13 cellular contexts compared by ENCODE assay signal in the genomic region with DNA sequence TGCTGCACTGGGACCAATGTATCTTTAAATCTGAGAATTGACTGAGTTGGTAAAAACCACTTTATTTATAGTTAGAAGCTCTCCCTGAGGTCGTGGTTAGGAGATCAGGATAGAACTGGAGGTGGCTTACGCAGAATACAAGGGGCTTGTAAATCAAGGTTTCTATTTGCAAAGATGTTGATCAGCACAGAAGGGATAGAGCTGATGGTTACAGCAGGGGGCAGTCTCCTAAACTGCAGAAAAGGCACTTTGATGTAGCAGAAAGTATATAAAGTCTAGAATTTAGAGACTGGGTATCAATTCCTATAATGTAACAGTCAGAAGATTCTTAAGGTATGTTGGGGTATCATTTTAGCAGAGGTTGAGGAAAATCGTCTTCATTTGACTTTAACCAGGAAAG. TPM values are rescaled to one million over a fixed set of nuclear protein-coding genes. Genes with fewer than 3 reads are reported as not detected.
DNase-seq lines count a peak whose midpoint lies in the region; ATAC-seq, FAIRE-seq and TF ChIP-seq lines count a peak whose summit lies in the region.
"Had no signal": no experiment of that assay in that cellular context is flagged by ENCODE, and none has a peak within 500 bp of the region (broad histone marks: within the 10 kb centered on the region; RNA-seq: fewer than 3 reads in every experiment).

No MANE protein-coding gene starts in this region.

- WGBS in liver = 64% methylated on average over 3 of the region's 3 CpGs

- peak; percentile 57 to 66 for TF ChIP-seq RAD21 in liver (IDR thresholded peaks at IDR 0.05)

- no peak overlapping the region for H3K27ac ChIP-seq in liver (ENCODE audit: low read depth in 1 of 2, low read length in 2 of 2)

- H3K27me3 Mint-ChIP-seq in activated CD4-positive, alpha-beta memory T cell treated with anti-CD3 and anti-CD28 coated beads for 36 hours = no peaks in the 10 kb centered on the region
- H3K27me3 Mint-ChIP-seq: activated B cell treated with CpG ODN at 0.5 μM for 24 hours had no signal

- no peak overlapping the region for H3K4me3 ChIP-seq in liver (ENCODE audit: low read depth in 1 of 3, low read length in 3 of 3)

- H3K4me1 Mint-ChIP-seq in activated CD4-positive, alpha-beta memory T cell treated with anti-CD3 and anti-CD28 coated beads for 36 hours (ENCODE audit: low read depth) = peaks cover 62% of the 10 kb centered on the region

- no peak overlapping the region for H3K4me3 Mint-ChIP-seq in activated CD4-positive, alpha-beta memory T cell treated with anti-CD3 and anti-CD28 coated beads for 36 hours
- H3K4me3 Mint-ChIP-seq: activated B cell treated with CpG ODN at 0.5 μM for 24 hours had no signal

- intact Hi-C loops in activated CD4-positive, alpha-beta memory T cell treated with anti-CD3 and anti-CD28 coated beads for 36 hours (cut with micrococcal nuclease) = loop anchor here (1.0 kb wide), 1 partner anchor 109 kb away; no protein-coding TSS in a partner anchor

- H3K27ac Mint-ChIP-seq in activated CD4-positive, alpha-beta memory T cell treated with anti-CD3 and anti-CD28 coated beads for 36 hours = peak overlapping the region; percentile 99
- H3K27ac Mint-ChIP-seq: activated B cell treated with CpG ODN at 0.5 μM for 24 hours had no signal

- POLR2A ChIA-PET in activated CD4-positive, alpha-beta memory T cell treated with anti-CD3 and anti-CD28 coated beads for 36 hours (lab: Charles Lee) = interaction anchor here (0.8 to 5.5 kb wide), 2 partner anchors 26 to 47 kb away, joined by 3 to 70 read pairs; partner anchors contain the start of gene ACVR1

- FAIRE-seq in GM19239 (lab: Jason Lieb, UNC) = peak; percentile 60

- no peak overlapping the region for H3K9ac ChIP-seq in liver (ENCODE audit: low read depth in 1 of 2, low read length in 2 of 2)

- peak; percentile 27 for TF ChIP-seq CTCF in liver (IDR thresholded peaks at IDR 0.05; ENCODE audit: low read depth, low read length, missing input control)

- no peaks in the 10 kb centered on the region for H3K4me1 ChIP-seq in liver (ENCODE audit: control insufficient read depth in 4 of 4, insufficient read depth in 4 of 4, low read length in 3 of 4)

- H3K36me3 ChIP-seq in liver (ENCODE audit: control insufficient read depth in 4 of 4, insufficient read depth in 3 of 4, low read depth in 1 of 4, low read length in 3 of 4) = no peaks in the 10 kb centered on the region

- no peak for ATAC-seq in HG02588 (IDR thresholded peaks at IDR 0.05; ENCODE audit: unreplicated experiment)

- H3K27me3 ChIP-seq in liver (ENCODE audit: control insufficient read depth in 4 of 4, insufficient read depth in 4 of 4, low read length in 3 of 4) = no peaks in the 10 kb centered on the region

- H3K9me3 ChIP-seq in liver (ENCODE audit: control insufficient read depth in 4 of 4, low read length in 3 of 4) = no peaks in the 10 kb centered on the region

- peak; percentile 18 for DNase-seq in DMS53 (lab: John Stamatoyannopoulos, UW)
- no peak for DNase-seq in DMS53 treated with DMSO at 0.1 percent for 48 hours (lab: John Stamatoyannopoulos, UW; ENCODE audit: unreplicated experiment)
- DNase-seq in GM19239 (ENCODE audit: insufficient read length, low spot score) = no peak
- peak; percentile 27 for DNase-seq in activated CD4-positive, alpha-beta memory T cell treated with anti-CD3 and anti-CD28 coated beads for 36 hours
- no peak for DNase-seq in HT-29 (ENCODE audit: low spot score)
- DNase-seq in GDM1 (lab: John Stamatoyannopoulos, UW) = no peak
- DNase-seq: 8988T; activated B cell treated with CpG ODN at 0.5 μM for 24 hours; amniotic stem cell; NCI-H1694 treated with DMSO at 0.1 percent for 48 hours; stimulated activated CD4-positive, alpha-beta T cell treated with anti-CD3 and anti-CD28 coated beads, Interleukin-2, amount 100 ng/mL, for 24 hours had no signal

- no peaks in the 10 kb centered on the region for H3K36me3 Mint-ChIP-seq in activated CD4-positive, alpha-beta memory T cell treated with anti-CD3 and anti-CD28 coated beads for 36 hours

- no peaks in the 10 kb centered on the region for H3K9me3 Mint-ChIP-seq in activated CD4-positive, alpha-beta memory T cell treated with anti-CD3 and anti-CD28 coated beads for 36 hours

- CTCF ChIA-PET in activated CD4-positive, alpha-beta memory T cell treated with anti-CD3 and anti-CD28 coated beads for 36 hours (lab: Charles Lee) = interaction anchor here (0.6 to 5.3 kb wide), 16 partner anchors 10 to 440 kb away, joined by 3 to 47 read pairs (median 4); partner anchors contain the start of gene ACVR1

TF ChIP-seq in liver, 16 proteins besides CTCF, POLR2A, EP300 and RAD21:
- TF ChIP-seq, protein P1, sequence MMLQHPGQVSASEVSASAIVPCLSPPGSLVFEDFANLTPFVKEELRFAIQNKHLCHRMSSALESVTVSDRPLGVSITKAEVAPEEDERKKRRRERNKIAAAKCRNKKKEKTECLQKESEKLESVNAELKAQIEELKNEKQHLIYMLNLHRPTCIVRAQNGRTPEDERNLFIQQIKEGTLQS (IDR thresholded peaks at IDR 0.05) = no peak
- no peak for TF ChIP-seq NR2F2 (IDR thresholded peaks at IDR 0.05)
- no peak for TF ChIP-seq HNF4G (IDR thresholded peaks at IDR 0.05)
- TF ChIP-seq HNF4A (conservative IDR thresholded peaks at IDR 0.05) = no peak
- TF ChIP-seq FOXA2 (IDR thresholded peaks at IDR 0.05) = no peak
- no peak for TF ChIP-seq RXRA (IDR thresholded peaks at IDR 0.05)
- no peak for TF ChIP-seq FOXA1 (IDR thresholded peaks at IDR 0.05)
- TF ChIP-seq GABPA (IDR thresholded peaks at IDR 0.05 in 1 of 2, conservative IDR thresholded peaks at IDR 0.05 in 1 of 2) = no peak
- TF ChIP-seq YY1 (IDR thresholded peaks at IDR 0.05) = no peak

RNA-seq across cellular contexts. Expression of gene ACVR1, which starts 25.2 kb away (rescaled TPM):
- 10 to 100 TPM; 24.8 to 25.0 TPM for total RNA-seq in activated CD4-positive, alpha-beta memory T cell treated with anti-CD3 and anti-CD28 coated beads for 36 hours
- 10 to 100 TPM in 1 of 2 donors, 1 to 10 TPM in 1; 9.3 to 20.4 TPM for total RNA-seq in liver
- 1 to 10 TPM; 6.2 to 7.7 TPM for polyA plus RNA-seq in liver
- total RNA-seq in HT-29 (2014; rRNA removed; shearing (Covaris generic)) = 6.6 and 7.1 TPM in 2 replicates

Comparison
In these comparisons a context has a peak if more than half of its experiments do, and no peak if none do; other contexts are left out.
1. DNase-seq: peak in DMS53 (single experiment) and activated CD4-positive, alpha-beta memory T cell treated with anti-CD3 and anti-CD28 coated beads for 36 hours (single experiment); none in DMS53 treated with DMSO at 0.1 percent for 48 hours (single experiment), GM19239 (single experiment), HT-29 (single experiment) and GDM1 (single experiment).